28 cellular contexts compared by ENCODE assay signal in the genomic region with DNA sequence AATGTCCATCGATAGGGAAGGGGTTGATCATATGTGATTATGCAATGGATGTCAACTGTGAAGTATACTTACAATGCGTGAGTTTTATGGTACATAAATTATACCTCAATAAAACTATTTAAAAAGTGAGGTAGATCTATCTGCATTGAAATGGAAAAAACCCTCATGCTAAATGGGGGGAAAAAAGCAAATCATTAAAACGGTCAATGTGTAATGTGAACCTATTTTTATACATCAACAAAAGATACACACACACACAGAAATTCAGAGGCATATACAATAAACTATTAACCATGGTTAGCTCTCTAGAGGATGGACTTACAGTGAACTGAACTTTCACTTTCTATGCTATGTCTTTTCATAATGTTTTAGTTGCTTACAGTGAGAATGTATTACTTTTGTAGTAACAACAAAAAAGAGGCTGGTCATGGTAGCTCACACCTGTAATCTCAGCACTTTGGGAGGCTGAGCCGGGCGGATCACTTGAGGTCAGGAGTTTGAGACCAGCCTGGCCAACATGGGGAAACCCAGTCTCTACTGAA. TPM values are rescaled to one million over a fixed set of nuclear protein-coding genes. Genes with fewer than 3 reads are reported as not detected.
DNase-seq lines count a peak whose midpoint lies in the region; ATAC-seq, FAIRE-seq and TF ChIP-seq lines count a peak whose summit lies in the region.
"Had no signal": no experiment of that assay in that cellular context is flagged by ENCODE, and none has a peak within 500 bp of the region (broad histone marks: within the 10 kb centered on the region; RNA-seq: fewer than 3 reads in every experiment).

No MANE protein-coding gene starts in this region.

- H3K4me2 ChIP-seq in GM12878 (ENCODE audit: control insufficient read depth, insufficient read depth), result no peak overlapping the region

- CTCF ChIA-PET in activated naive CD4-positive, alpha-beta T cell treated with anti-CD3 and anti-CD28 coated beads, Interleukin-2, amount 10 ng/mL, durations not matched to agents 7 days and 5 days (lab: Charles Lee), result interaction anchor here (0.6 to 2.5 kb wide), 3 partner anchors 18 to 197 kb away, joined by 3 to 8 read pairs (median 3); no protein-coding TSS in a partner anchor
- CTCF ChIA-PET in GM12878 (lab: Yijun Ruan, JAX), result interaction anchor here (1.2 to 2.5 kb wide), 2 partner anchors 19 to 29 kb away, joined by 5 to 16 read pairs; no protein-coding TSS in a partner anchor
- CTCF ChIA-PET in activated CD4-positive, alpha-beta memory T cell treated with anti-CD3 and anti-CD28 coated beads for 36 hours (lab: Charles Lee), result interaction anchor here (0.6 to 2.0 kb wide), 2 partner anchors 18 to 20 kb away, joined by 3 to 10 read pairs; no protein-coding TSS in a partner anchor

- peak overlapping the region; percentile 74 for H3K27ac Mint-ChIP-seq in activated naive CD4-positive, alpha-beta T cell treated with anti-CD3 and anti-CD28 coated beads, Interleukin-2, amount 10 ng/mL, durations not matched to agents 7 days and 5 days
- peak overlapping the region; percentile 49 for H3K27ac Mint-ChIP-seq in stimulated activated memory B cell treated with anti-CD40 and anti-IgM and Interleukin-4, amounts not matched to agents 10 μg/mL and 1 μg/mL and 100 μg/mL, for 72 hours
- no peak overlapping the region for H3K27ac Mint-ChIP-seq in activated CD4-positive, alpha-beta memory T cell treated with anti-CD3 and anti-CD28 coated beads for 36 hours
- H3K27ac Mint-ChIP-seq: activated CD8-positive, alpha-beta memory T cell treated with anti-CD3 and anti-CD28 coated beads, Interleukin-2, amount 10 ng/mL, durations not matched to agents 7 days and 5 days had no signal

- TF ChIP-seq EP300 in GM12878 (IDR thresholded peaks at IDR 0.05; ENCODE audit: borderline replicate concordance in 1 of 2, control insufficient read depth in 1 of 2, low read depth in 2 of 2, low read length in 2 of 2), result no peak

- no peak for TF ChIP-seq RAD21 in GM12878 (IDR thresholded peaks at IDR 0.05; ENCODE audit: insufficient read depth, low read depth, low read length)

- H2AFZ ChIP-seq in GM12878 (ENCODE audit: control insufficient read depth, low read depth, low read length), result no peak overlapping the region

- no peaks in the 10 kb centered on the region for H3K9me3 Mint-ChIP-seq in activated naive CD4-positive, alpha-beta T cell treated with anti-CD3 and anti-CD28 coated beads, Interleukin-2, amount 10 ng/mL, durations not matched to agents 7 days and 5 days
- H3K9me3 Mint-ChIP-seq in stimulated activated memory B cell treated with anti-CD40 and anti-IgM and Interleukin-4, amounts not matched to agents 10 μg/mL and 1 μg/mL and 100 μg/mL, for 72 hours, result no peaks in the 10 kb centered on the region
- H3K9me3 Mint-ChIP-seq in activated CD4-positive, alpha-beta memory T cell treated with anti-CD3 and anti-CD28 coated beads for 36 hours, result no peaks in the 10 kb centered on the region

- TF ChIP-seq CTCF in GM12878 (IDR thresholded peaks at IDR 0.05 in 2 of 3, conservative IDR thresholded peaks at IDR 0.05 in 1 of 3; ENCODE audit: control insufficient read depth in 2 of 3, extremely low read depth in 1 of 3, insufficient read depth in 1 of 3, low read depth in 3 of 3, low read length in 3 of 3), result no peak

- H3K36me3 Mint-ChIP-seq in activated naive CD4-positive, alpha-beta T cell treated with anti-CD3 and anti-CD28 coated beads, Interleukin-2, amount 10 ng/mL, durations not matched to agents 7 days and 5 days, result peaks cover 8% of the 10 kb centered on the region
- peaks cover 25% of the 10 kb centered on the region for H3K36me3 Mint-ChIP-seq in stimulated activated memory B cell treated with anti-CD40 and anti-IgM and Interleukin-4, amounts not matched to agents 10 μg/mL and 1 μg/mL and 100 μg/mL, for 72 hours
- H3K36me3 Mint-ChIP-seq in activated CD4-positive, alpha-beta memory T cell treated with anti-CD3 and anti-CD28 coated beads for 36 hours, result no peaks in the 10 kb centered on the region

- H3K4me3 Mint-ChIP-seq in activated naive CD4-positive, alpha-beta T cell treated with anti-CD3 and anti-CD28 coated beads, Interleukin-2, amount 10 ng/mL, durations not matched to agents 7 days and 5 days, result no peak overlapping the region
- H3K4me3 Mint-ChIP-seq in stimulated activated memory B cell treated with anti-CD40 and anti-IgM and Interleukin-4, amounts not matched to agents 10 μg/mL and 1 μg/mL and 100 μg/mL, for 72 hours, result no peak overlapping the region
- no peak overlapping the region for H3K4me3 Mint-ChIP-seq in activated CD4-positive, alpha-beta memory T cell treated with anti-CD3 and anti-CD28 coated beads for 36 hours
- H3K4me3 Mint-ChIP-seq: activated CD8-positive, alpha-beta memory T cell treated with anti-CD3 and anti-CD28 coated beads, Interleukin-2, amount 10 ng/mL, durations not matched to agents 7 days and 5 days had no signal

- in situ Hi-C loops in GM12878 (cut with MboI), result no loop called here

- RAD21 ChIA-PET in GM12878 (lab: Charles Lee; ENCODE audit: unreplicated experiment), result interaction anchor here (0.9 to 1.6 kb wide), 6 partner anchors 13 to 113 kb away, joined by 3 to 5 read pairs (median 3); no protein-coding TSS in a partner anchor

- no peaks in the 10 kb centered on the region for H3K27me3 Mint-ChIP-seq in activated naive CD4-positive, alpha-beta T cell treated with anti-CD3 and anti-CD28 coated beads, Interleukin-2, amount 10 ng/mL, durations not matched to agents 7 days and 5 days
- no peaks in the 10 kb centered on the region for H3K27me3 Mint-ChIP-seq in stimulated activated memory B cell treated with anti-CD40 and anti-IgM and Interleukin-4, amounts not matched to agents 10 μg/mL and 1 μg/mL and 100 μg/mL, for 72 hours
- no peaks in the 10 kb centered on the region for H3K27me3 Mint-ChIP-seq in activated CD4-positive, alpha-beta memory T cell treated with anti-CD3 and anti-CD28 coated beads for 36 hours
- H3K27me3 Mint-ChIP-seq: activated CD8-positive, alpha-beta memory T cell treated with anti-CD3 and anti-CD28 coated beads, Interleukin-2, amount 10 ng/mL, durations not matched to agents 7 days and 5 days had no signal

- no peak for DNase-seq in activated naive CD4-positive, alpha-beta T cell treated with anti-CD3 and anti-CD28 coated beads, Interleukin-2, amount 10 ng/mL, durations not matched to agents 7 days and 5 days
- no peak for DNase-seq in activated naive CD4-positive, alpha-beta T cell treated with anti-CD3 and anti-CD28 coated beads, Interleukin-2, amount 50 U/mL, for 16 hours
- no peak for DNase-seq in GM12878 (ENCODE audit: low read depth, low spot score)
- no peak for DNase-seq in activated CD4-positive, alpha-beta memory T cell treated with anti-CD3 and anti-CD28 coated beads for 36 hours
- no peak for DNase-seq in CD1c-positive myeloid dendritic cell (ENCODE audit: extremely low spot score)
- DNase-seq: activated CD4-positive, alpha-beta T cell treated with anti-CD3 and anti-CD28 coated beads for 1 hour; activated CD8-positive, alpha-beta memory T cell treated with anti-CD3 and anti-CD28 coated beads, Interleukin-2, amount 10 ng/mL, durations not matched to agents 7 days and 5 days; activated effector memory CD4-positive, alpha-beta T cell treated with anti-CD3 and anti-CD28 coated beads, Interleukin-2, amount 50 U/mL, for 16 hours; aorta; C1 segment of cervical spinal cord; cerebellar nuclear complex; EL; kidney; MM.1S; NCI-H1436 treated with DMSO at 0.1 percent for 48 hours; NCI-H2171; occipital lobe; stimulated activated CD4-positive, alpha-beta T cell treated with anti-CD3 and anti-CD28 coated beads, Interleukin-12 subunit alpha, Interleukin-12 subunit beta, amount 100 ng/mL, for 4 hours had no signal

- POLR2A ChIA-PET in GM12878 (lab: Charles Lee), result interaction anchor here (0.6 to 1.0 kb wide), 2 partner anchors 20 to 141 kb away, joined by 3 to 5 read pairs; no protein-coding TSS in a partner anchor
- POLR2A ChIA-PET in activated CD4-positive, alpha-beta memory T cell treated with anti-CD3 and anti-CD28 coated beads for 36 hours (lab: Charles Lee), result no interaction called here

- H3K79me2 ChIP-seq in GM12878 (ENCODE audit: control insufficient read depth, insufficient read depth, low read length), result peaks cover 2% of the 10 kb centered on the region; the same call in 1 of the 2 replicates

- ATAC-seq in HG02678 (IDR thresholded peaks at IDR 0.05; ENCODE audit: unreplicated experiment) (peak; percentile 44), GM12878 (peak; percentile 59), GM21390 (IDR thresholded peaks at IDR 0.05; ENCODE audit: unreplicated experiment) (no peak)
- ATAC-seq in stimulated activated memory B cell treated with anti-CD40 and anti-IgM and Interleukin-4, amounts not matched to agents 10 μg/mL and 1 μg/mL and 100 μg/mL, for 72 hours, result no peak
- ATAC-seq: activated CD8-positive, alpha-beta memory T cell treated with anti-CD3 and anti-CD28 coated beads, Interleukin-2, amount 10 ng/mL, durations not matched to agents 7 days and 5 days; HCT116 had no signal

- peaks cover 7% of the 10 kb centered on the region; the same call in 1 of the 2 replicates for H3K4me1 ChIP-seq in GM12878 (ENCODE audit: control insufficient read depth, insufficient read depth, low read length)

- SMC1A ChIA-PET in GM12878 (lab: Charles Lee; ENCODE audit: uncharacterized antibody, unreplicated experiment), result interaction anchor here (1.0 to 1.9 kb wide), 6 partner anchors 13 to 197 kb away, joined by 3 to 15 read pairs (median 4); partner anchors contain the start of gene STIMATE

- 100% methylated on average over 5 of the region's 5 CpGs for WGBS in GM12878 (ENCODE audit: insufficient coverage, insufficient replicate concordance, low lambda C conversion rate, missing lambda C conversion rate)

- peak; percentile 68 for FAIRE-seq in GM12878 (lab: Jason Lieb, UNC)
- FAIRE-seq: D721Med, frontal cortex, kidney had no signal

- H3K4me3 ChIP-seq in GM12878, result no peak overlapping the region
- H3K4me3 ChIP-seq: suprapubic skin, vagina had no signal

- no TSS peak for BruUV-seq in GM12878 (replicated peaks; lab: Mats Ljungman, UMichigan)

- no peak overlapping the region for H3K9ac ChIP-seq in GM12878 (ENCODE audit: control insufficient read depth, insufficient read depth, low read length)

- H3K4me1 Mint-ChIP-seq in activated naive CD4-positive, alpha-beta T cell treated with anti-CD3 and anti-CD28 coated beads, Interleukin-2, amount 10 ng/mL, durations not matched to agents 7 days and 5 days, result peaks cover 28% of the 10 kb centered on the region
- H3K4me1 Mint-ChIP-seq in stimulated activated memory B cell treated with anti-CD40 and anti-IgM and Interleukin-4, amounts not matched to agents 10 μg/mL and 1 μg/mL and 100 μg/mL, for 72 hours, result peaks cover 37% of the 10 kb centered on the region
- peaks cover 33% of the 10 kb centered on the region for H3K4me1 Mint-ChIP-seq in activated CD4-positive, alpha-beta memory T cell treated with anti-CD3 and anti-CD28 coated beads for 36 hours (ENCODE audit: low read depth)

- H3K36me3 ChIP-seq in GM12878 (ENCODE audit: control insufficient read depth in 2 of 2, insufficient read depth in 2 of 2, low read length in 1 of 2), result peaks cover 1 to 3% of the 10 kb centered on the region in 2 experiments; a peak in 2 of 4 replicates
- H3K36me3 ChIP-seq: suprapubic skin, vagina had no signal

- no peak overlapping the region for H3K27ac ChIP-seq in GM12878 (ENCODE audit: control insufficient read depth, insufficient read depth)
- H3K27ac ChIP-seq: suprapubic skin, vagina had no signal

- TF ChIP-seq POLR2A in GM12878 (IDR thresholded peaks at IDR 0.05; ENCODE audit: low read depth, low read length), result no peak

- intact Hi-C loops in GM12878 (cut with micrococcal nuclease; ENCODE audit: unreplicated experiment), result no loop called here
- intact Hi-C loops in activated CD4-positive, alpha-beta memory T cell treated with anti-CD3 and anti-CD28 coated beads for 36 hours (cut with micrococcal nuclease), result loop anchor here (1.0 kb wide), 1 partner anchor 17 kb away; no protein-coding TSS in a partner anchor

- no peaks in the 10 kb centered on the region for H3K9me3 ChIP-seq in GM12878 (replicated peaks; ENCODE audit: control insufficient read depth, insufficient read depth, low read length)
- H3K9me3 ChIP-seq: suprapubic skin, vagina had no signal

- H3K27me3 ChIP-seq in GM12878 (replicated peaks in 1 of 2; ENCODE audit: control insufficient read depth in 2 of 2, insufficient read depth in 2 of 2, low read length in 1 of 2), result no peaks in the 10 kb centered on the region
- H3K27me3 ChIP-seq: suprapubic skin, vagina had no signal

- no peaks in the 10 kb centered on the region for H4K20me1 ChIP-seq in GM12878 (ENCODE audit: control insufficient read depth, insufficient read depth)

RNA-seq across cellular contexts. Expression of gene STIMATE, which starts 23.1 kb away (rescaled TPM):
- 31.6 and 36.6 TPM in 2 replicates for total RNA-seq in GM12878 (2013; cell fraction: nucleolus; rRNA removed)
- total RNA-seq in GM12878 (2014; rRNA removed), result 10.9 and 11.1 TPM in 2 replicates
- 9.3 and 9.4 TPM in 2 replicates for total RNA-seq in GM12878 (2014; rRNA removed; fragmentation: Illumina TruSeq; extraction: Trizol)
- 19.1 and 20.9 TPM in 2 replicates for total RNA-seq in GM12878 (2021)
- 3.3 TPM for polyA plus RNA-seq in GM12878 (2011; ENCODE audit: low read depth)
- polyA plus RNA-seq in GM12878 (2011; rRNA removed), result 7.3 and 11.7 TPM in 2 replicates
- 25.2 and 28.3 TPM in 2 replicates for polyA plus RNA-seq in GM12878 (2011; cell fraction: cytosol; rRNA removed)
- 80.8 and 85.9 TPM in 2 replicates for polyA plus RNA-seq in GM12878 (2011; cell fraction: nucleus; rRNA removed)
- 4.5 and 7.7 TPM in 2 replicates for polyA plus RNA-seq in GM12878 (2012)
- polyA plus RNA-seq in GM12878 (2014; fragmentation: Illumina TruSeq; extraction: Trizol), result 17.4 and 22.4 TPM in 2 replicates
- under 1 TPM; 0.24 to 0.68 TPM for polyA plus RNA-seq in GM12878 (2014; fragmentation: Nextera tagmentation; extraction: Ambion mirVana)
- 21.8 and 24.1 TPM in 2 replicates for polyA plus RNA-seq in GM12878 (2014; rRNA removed)
- polyA plus RNA-seq in GM12878 (2016; fragmentation: Nextera tagmentation; extraction: Ambion mirVana), result 10 to 100 TPM; 20.7 to 21.1 TPM
- polyA minus RNA-seq in GM12878 (2011; rRNA and poly(A)+ RNA removed), result 12.7 and 16.3 TPM in 2 replicates
- 7.9 and 9.8 TPM in 2 replicates for polyA minus RNA-seq in GM12878 (2011; cell fraction: cytosol; rRNA and poly(A)+ RNA removed)
- polyA minus RNA-seq in GM12878 (2011; cell fraction: nucleus; rRNA and poly(A)+ RNA removed), result 12.1 and 23.2 TPM in 2 replicates
- total RNA-seq in activated CD4-positive, alpha-beta memory T cell treated with anti-CD3 and anti-CD28 coated beads for 36 hours, result 10 to 100 TPM; 13.0 to 18.3 TPM

RNA-seq across cellular contexts. Expression of gene MUSTN1, which starts 39.4 kb away (rescaled TPM):
- total RNA-seq in GM12878 (2013; cell fraction: nucleolus; rRNA removed), result 1.2 TPM in 1 of 2 replicates, not detected in the other
- 1.1 and 2.5 TPM in 2 replicates for total RNA-seq in GM12878 (2014; rRNA removed)
- total RNA-seq in GM12878 (2014; rRNA removed; fragmentation: Illumina TruSeq; extraction: Trizol), result 1.0 TPM in 2 replicates
- 0.51 and 1.2 TPM in 2 replicates for total RNA-seq in GM12878 (2021)
- polyA plus RNA-seq in GM12878 (2011; ENCODE audit: low read depth), result 1.7 TPM
- polyA plus RNA-seq in GM12878 (2011; rRNA removed), result 0.35 TPM in 1 of 2 replicates, not detected in the other
- polyA plus RNA-seq in GM12878 (2011; cell fraction: cytosol; rRNA removed), result 0.70 and 1.8 TPM in 2 replicates
- 18.4 and 19.6 TPM in 2 replicates for polyA plus RNA-seq in GM12878 (2011; cell fraction: nucleus; rRNA removed)
- polyA plus RNA-seq in GM12878 (2012), result 1.1 and 1.4 TPM in 2 replicates
- polyA plus RNA-seq in GM12878 (2014; fragmentation: Illumina TruSeq; extraction: Trizol), result 0.57 and 2.5 TPM in 2 replicates
- polyA plus RNA-seq in GM12878 (2014; fragmentation: Nextera tagmentation; extraction: Ambion mirVana), result 1 to 10 TPM; 1.3 TPM
- polyA plus RNA-seq in GM12878 (2014; rRNA removed), result 1.7 and 4.5 TPM in 2 replicates
- not detected for polyA plus RNA-seq in GM12878 (2016; fragmentation: Nextera tagmentation; extraction: Ambion mirVana)
- polyA minus RNA-seq in GM12878 (2011; rRNA and poly(A)+ RNA removed), result 0.46 TPM in 1 of 2 replicates, not detected in the other
- polyA minus RNA-seq in GM12878 (2011; cell fraction: cytosol; rRNA and poly(A)+ RNA removed), result not detected in 2 replicates
- 0.97 and 1.7 TPM in 2 replicates for polyA minus RNA-seq in GM12878 (2011; cell fraction: nucleus; rRNA and poly(A)+ RNA removed)
- 1 to 10 TPM in 1 of 2 experiments, not detected in 1; 1.1 TPM for total RNA-seq in activated CD4-positive, alpha-beta memory T cell treated with anti-CD3 and anti-CD28 coated beads for 36 hours
- total RNA-seq: A673, epithelial cell of proximal tubule, frontal cortex, occipital lobe had no signal

RNA-seq across cellular contexts. Expression of gene ITIH4, which starts 43.8 kb away (rescaled TPM):
- total RNA-seq in GM12878 (2013; cell fraction: nucleolus; rRNA removed), result 4.1 and 7.5 TPM in 2 replicates
- 1.4 and 2.2 TPM in 2 replicates for total RNA-seq in GM12878 (2014; rRNA removed)
- 1.6 and 1.8 TPM in 2 replicates for total RNA-seq in GM12878 (2014; rRNA removed; fragmentation: Illumina TruSeq; extraction: Trizol)
- total RNA-seq in GM12878 (2021), result 3.9 and 5.4 TPM in 2 replicates
- polyA plus RNA-seq in GM12878 (2011; ENCODE audit: low read depth), result 0.85 TPM
- polyA plus RNA-seq in GM12878 (2011; rRNA removed), result 0.71 and 1.3 TPM in 2 replicates
- polyA plus RNA-seq in GM12878 (2011; cell fraction: cytosol; rRNA removed), result 0.42 and 0.67 TPM in 2 replicates
- 12.6 and 13.1 TPM in 2 replicates for polyA plus RNA-seq in GM12878 (2011; cell fraction: nucleus; rRNA removed)
- polyA plus RNA-seq in GM12878 (2012), result 1.2 and 2.8 TPM in 2 replicates
- 1.2 and 3.1 TPM in 2 replicates for polyA plus RNA-seq in GM12878 (2014; fragmentation: Illumina TruSeq; extraction: Trizol)
- polyA plus RNA-seq in GM12878 (2014; fragmentation: Nextera tagmentation; extraction: Ambion mirVana), result 1 to 10 TPM in 1 of 2 experiments, under 1 TPM in 1; 0.69 to 1.2 TPM
- polyA plus RNA-seq in GM12878 (2014; rRNA removed), result 3.8 and 4.1 TPM in 2 replicates
- 1 to 10 TPM in 1 of 2 experiments, under 1 TPM in 1; 0.64 to 1.3 TPM for polyA plus RNA-seq in GM12878 (2016; fragmentation: Nextera tagmentation; extraction: Ambion mirVana)
- polyA minus RNA-seq in GM12878 (2011; rRNA and poly(A)+ RNA removed), result 2.2 and 2.6 TPM in 2 replicates
- polyA minus RNA-seq in GM12878 (2011; cell fraction: cytosol; rRNA and poly(A)+ RNA removed), result 3.0 TPM in 1 of 2 replicates, not detected in the other
- polyA minus RNA-seq in GM12878 (2011; cell fraction: nucleus; rRNA and poly(A)+ RNA removed), result 2.5 and 7.2 TPM in 2 replicates
- total RNA-seq in activated CD4-positive, alpha-beta memory T cell treated with anti-CD3 and anti-CD28 coated beads for 36 hours, result 1 to 10 TPM; 4.3 to 6.3 TPM
- total RNA-seq: epithelial cell of proximal tubule had no signal

Comparison
In these comparisons a context has a peak if more than half of its experiments do, and no peak if none do; other contexts are left out.
1. ATAC-seq: peak in HG02678 (single experiment) and GM12878 (single experiment); none in stimulated activated memory B cell treated with anti-CD40 and anti-IgM and Interleukin-4, amounts not matched to agents 10 μg/mL and 1 μg/mL and 100 μg/mL, for 72 hours (single experiment) and GM21390 (single experiment).